In the genomic region with DNA sequence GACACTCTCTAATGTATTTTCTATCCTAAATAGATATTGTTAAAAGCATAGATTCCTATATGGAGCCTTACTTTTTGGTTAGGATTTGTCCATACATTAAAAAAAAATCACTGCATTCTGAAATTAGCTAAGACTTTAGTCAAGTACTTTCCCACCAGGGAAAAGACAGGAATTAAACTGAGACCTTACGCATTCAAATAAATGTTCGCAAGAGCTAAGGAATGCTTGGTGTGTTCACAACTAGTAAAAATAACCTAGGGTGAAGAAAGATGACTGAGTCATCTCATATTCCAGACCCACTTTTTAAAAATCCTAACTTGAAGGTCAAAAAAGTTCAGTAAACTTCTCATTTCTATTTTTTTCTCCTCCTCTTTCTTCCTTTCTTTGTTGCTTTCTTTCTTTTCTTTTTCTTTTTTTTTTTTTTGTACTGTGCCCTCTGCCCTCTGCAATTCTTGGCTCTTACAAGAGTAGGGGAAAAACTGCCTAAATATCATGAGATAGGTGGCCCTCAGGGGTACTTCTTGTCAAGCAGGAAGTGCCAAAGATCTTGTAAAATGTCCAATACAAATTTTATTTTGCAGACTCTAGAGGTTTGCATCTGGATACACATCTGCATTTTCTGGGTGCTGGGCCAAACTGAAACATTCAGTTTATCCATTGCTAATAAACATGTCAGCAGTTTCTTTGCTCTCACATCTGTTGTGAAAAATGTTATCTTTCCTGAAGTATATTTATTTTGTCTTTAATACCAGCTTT, we compare ENCODE assay signal across 13 cellular contexts.
DNase-seq lines count a peak whose midpoint lies in the region; ATAC-seq and TF ChIP-seq lines count a peak whose summit lies in the region.
"Had no signal": no experiment of that assay in that cellular context is flagged by ENCODE, and none has a peak within 500 bp of the region (broad histone marks: within the 10 kb centered on the region; RNA-seq: fewer than 3 reads in every experiment).

No MANE protein-coding gene starts in this region.

- ATAC-seq in SK-N-SH treated with all-trans-retinoic acid at 6 μM for 48 hours (peak; percentile 86), sciatic nerve (peak; percentile 92), GM18909 (IDR thresholded peaks at IDR 0.05; ENCODE audit: poor library complexity, unreplicated experiment) (no peak), GM21737 (IDR thresholded peaks at IDR 0.05; ENCODE audit: unreplicated experiment) (no peak)
- ATAC-seq: activated CD8-positive, alpha-beta memory T cell treated with anti-CD3 and anti-CD28 coated beads, Interleukin-2, amount 10 ng/mL, durations not matched to agents 7 days and 5 days had no signal

- H3K27ac ChIP-seq in WERI-Rb-1, result no peak overlapping the region
- H3K27ac ChIP-seq: PC-9 had no signal

- intact Hi-C loops in sciatic nerve (cut with DNase I), result no loop called here

- peak; percentile 61 for DNase-seq in AG09319 (ENCODE audit: extremely low read depth, low read depth)
- DNase-seq in fibroblast of the conjunctiva (ENCODE audit: low read depth), result peak; percentile 62
- no peak for DNase-seq in sciatic nerve (ENCODE audit: low spot score)
- no peak for DNase-seq in WERI-Rb-1
- DNase-seq in COR-L47 (lab: John Stamatoyannopoulos, UW), result no peak
- DNase-seq: activated CD8-positive, alpha-beta memory T cell treated with anti-CD3 and anti-CD28 coated beads, Interleukin-2, amount 10 ng/mL, durations not matched to agents 7 days and 5 days; islet precursor cell; KG1; NCI-H2171 treated with DMSO at 0.1 percent for 48 hours; PC-9 had no signal

- H3K36me3 ChIP-seq in WERI-Rb-1, result no peaks in the 10 kb centered on the region

- H3K9me3 ChIP-seq in WERI-Rb-1 (ENCODE audit: severe bottlenecking), result no peaks in the 10 kb centered on the region

- no peak for TF ChIP-seq CTCF in AG09319 (IDR thresholded peaks at IDR 0.05; ENCODE audit: low read depth, low read length)
- no peak for TF ChIP-seq CTCF in WERI-Rb-1 (IDR thresholded peaks at IDR 0.05; ENCODE audit: low read depth, low read length)

- no peak overlapping the region for H3K4me3 ChIP-seq in WERI-Rb-1 (ENCODE audit: low read depth, low read length)
- H3K4me3 ChIP-seq: PC-9 had no signal

- no peaks in the 10 kb centered on the region for H3K27me3 ChIP-seq in WERI-Rb-1 (ENCODE audit: insufficient read depth, low read depth, severe bottlenecking)

TF ChIP-seq in SK-N-SH treated with all-trans-retinoic acid at 6 μM for 48 hours, 23 proteins besides CTCF, POLR2A, EP300 and RAD21:
- TF ChIP-seq, protein P1, sequence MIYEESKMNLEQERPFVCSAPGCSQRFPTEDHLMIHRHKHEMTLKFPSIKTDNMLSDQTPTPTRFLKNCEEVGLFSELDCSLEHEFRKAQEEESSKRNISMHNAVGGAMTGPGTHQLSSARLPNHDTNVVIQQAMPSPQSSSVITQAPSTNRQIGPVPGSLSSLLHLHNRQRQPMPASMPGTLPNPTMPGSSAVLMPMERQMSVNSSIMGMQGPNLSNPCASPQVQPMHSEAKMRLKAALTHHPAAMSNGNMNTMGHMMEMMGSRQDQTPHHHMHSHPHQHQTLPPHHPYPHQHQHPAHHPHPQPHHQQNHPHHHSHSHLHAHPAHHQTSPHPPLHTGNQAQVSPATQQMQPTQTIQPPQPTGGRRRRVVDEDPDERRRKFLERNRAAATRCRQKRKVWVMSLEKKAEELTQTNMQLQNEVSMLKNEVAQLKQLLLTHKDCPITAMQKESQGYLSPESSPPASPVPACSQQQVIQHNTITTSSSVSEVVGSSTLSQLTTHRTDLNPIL (CRISPR knock-in tag; IDR thresholded peaks at IDR 0.05; ENCODE audit: low read depth), result no peak
- no peak for TF ChIP-seq ZNF565 (CRISPR knock-in tag; conservative IDR thresholded peaks at IDR 0.05; ENCODE audit: low read depth)
- no peak for TF ChIP-seq ISL1 (CRISPR knock-in tag; IDR thresholded peaks at IDR 0.05)
- no peak for TF ChIP-seq ZFP30 (CRISPR knock-in tag; IDR thresholded peaks at IDR 0.05)
- TF ChIP-seq PPARA (CRISPR knock-in tag; IDR thresholded peaks at IDR 0.05; ENCODE audit: borderline replicate concordance), result no peak
- TF ChIP-seq BACH2 (CRISPR knock-in tag; IDR thresholded peaks at IDR 0.05; ENCODE audit: borderline replicate concordance), result no peak
- TF ChIP-seq ARNTL (CRISPR knock-in tag; IDR thresholded peaks at IDR 0.05; ENCODE audit: borderline replicate concordance, low read depth), result no peak
- TF ChIP-seq, protein P2, sequence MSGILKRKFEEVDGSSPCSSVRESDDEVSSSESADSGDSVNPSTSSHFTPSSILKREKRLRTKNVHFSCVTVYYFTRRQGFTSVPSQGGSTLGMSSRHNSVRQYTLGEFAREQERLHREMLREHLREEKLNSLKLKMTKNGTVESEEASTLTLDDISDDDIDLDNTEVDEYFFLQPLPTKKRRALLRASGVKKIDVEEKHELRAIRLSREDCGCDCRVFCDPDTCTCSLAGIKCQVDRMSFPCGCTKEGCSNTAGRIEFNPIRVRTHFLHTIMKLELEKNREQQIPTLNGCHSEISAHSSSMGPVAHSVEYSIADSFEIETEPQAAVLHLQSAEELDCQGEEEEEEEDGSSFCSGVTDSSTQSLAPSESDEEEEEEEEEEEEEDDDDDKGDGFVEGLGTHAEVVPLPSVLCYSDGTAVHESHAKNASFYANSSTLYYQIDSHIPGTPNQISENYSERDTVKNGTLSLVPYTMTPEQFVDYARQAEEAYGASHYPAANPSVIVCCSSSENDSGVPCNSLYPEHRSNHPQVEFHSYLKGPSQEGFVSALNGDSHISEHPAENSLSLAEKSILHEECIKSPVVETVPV (CRISPR knock-in tag; IDR thresholded peaks at IDR 0.05), result no peak
- peak; percentile 75 for TF ChIP-seq TOX (CRISPR knock-in tag; IDR thresholded peaks at IDR 0.05; ENCODE audit: borderline replicate concordance)

Comparison
In these comparisons a context has a peak if more than half of its experiments do, and no peak if none do; other contexts are left out.
1. DNase-seq: peak in AG09319 (single experiment) and fibroblast of the conjunctiva (single experiment); none in sciatic nerve (single experiment), WERI-Rb-1 (single experiment) and COR-L47 (single experiment).
2. ATAC-seq: peak in SK-N-SH treated with all-trans-retinoic acid at 6 μM for 48 hours (single experiment) and sciatic nerve (single experiment); none in GM18909 (single experiment) and GM21737 (single experiment).